8 cellular contexts compared by ENCODE assay signal in the genomic region with DNA sequence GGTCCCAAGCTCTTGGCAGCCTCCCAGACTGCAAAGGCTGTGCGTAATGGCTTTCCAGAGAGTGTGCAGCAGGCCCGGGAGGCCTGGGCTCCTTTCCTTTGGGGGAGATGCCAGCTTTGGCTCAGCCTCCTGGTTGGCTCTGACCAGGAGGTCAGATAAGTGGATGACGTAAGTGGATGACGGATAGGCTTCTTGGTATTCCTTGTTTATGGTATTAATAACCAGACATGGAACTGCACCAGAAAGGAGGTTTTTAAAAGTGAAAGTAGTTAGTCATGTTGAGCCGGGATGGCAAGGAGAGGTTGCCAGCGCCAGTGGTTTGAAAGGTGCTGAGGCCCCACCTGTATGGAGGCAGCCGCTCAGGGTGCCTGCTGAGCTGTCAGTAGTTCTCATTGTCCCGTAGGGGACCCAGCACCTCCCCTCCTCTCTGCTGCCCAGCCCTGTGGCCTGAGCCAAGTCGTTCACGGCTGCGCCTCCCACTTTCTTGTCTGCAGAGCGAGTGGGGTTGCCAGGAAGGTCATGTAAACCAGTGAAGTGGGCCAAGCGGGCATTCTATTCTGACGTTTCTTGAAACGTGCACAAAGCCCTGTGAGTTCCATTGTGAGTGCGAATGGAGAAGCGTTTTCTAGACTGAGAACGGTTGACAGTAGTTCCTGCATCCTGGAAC.
A peak's percentile ranks its signal among the peaks of the same experiment; 100 is the strongest.
DNase-seq lines count a peak whose midpoint lies in the region; ATAC-seq and TF ChIP-seq lines count a peak whose summit lies in the region.

No MANE protein-coding gene starts in this region.

- TF ChIP-seq CTCF in astrocyte of the spinal cord (IDR thresholded peaks at IDR 0.05; ENCODE audit: low read depth, low read length) (no peak), tibial artery (IDR thresholded peaks at IDR 0.05) (no peak), GM10266 (IDR thresholded peaks at IDR 0.05; ENCODE audit: control insufficient read depth, insufficient read depth, low read depth, missing control alignments) (no peak), MM.1S (IDR thresholded peaks at IDR 0.05; ENCODE audit: low read length) (no peak)

- H2AFZ ChIP-seq in MM.1S (ENCODE audit: low read length), result no peak overlapping the region

- H3K9me2 ChIP-seq in MM.1S (replicated peaks; ENCODE audit: insufficient read depth, low read length), result no peaks in the 10 kb centered on the region

- H3K4me3 ChIP-seq in astrocyte of the spinal cord (ENCODE audit: low read depth, low read length) (peak overlapping the region; percentile 37), tibial artery (peak overlapping the region; percentile 43 to 50), MM.1S (ENCODE audit: low read length) (no peak overlapping the region)

- no peaks in the 10 kb centered on the region for H4K20me1 ChIP-seq in MM.1S (ENCODE audit: insufficient read depth, low read length)

- H3K36me3 ChIP-seq in tibial artery (no peaks in the 10 kb centered on the region), MM.1S (replicated peaks; ENCODE audit: insufficient read depth, low read length) (no peaks in the 10 kb centered on the region)

- intact Hi-C loops in tibial artery (cut with DNase I; ENCODE audit: low total_unique reads), result no loop called here

- peaks cover 0 to 11% (median 4%) of the 10 kb centered on the region in 4 donors for H3K4me1 ChIP-seq in tibial artery
- H3K4me1 ChIP-seq in MM.1S (ENCODE audit: low read length), result no peaks in the 10 kb centered on the region

- no peak overlapping the region for H3K4me2 ChIP-seq in MM.1S (ENCODE audit: low read depth, low read length)

- H3K79me2 ChIP-seq in MM.1S (ENCODE audit: low read length), result no peaks in the 10 kb centered on the region

- no peaks in the 10 kb centered on the region for H3K27me3 ChIP-seq in tibial artery
- no peaks in the 10 kb centered on the region for H3K27me3 ChIP-seq in MM.1S (replicated peaks; ENCODE audit: insufficient read depth, low read length)

- no peak for ATAC-seq in GM21528 (IDR thresholded peaks at IDR 0.05; ENCODE audit: low FRiP score, unreplicated experiment)

- in situ Hi-C loops in astrocyte of the spinal cord (cut with HindIII; ENCODE audit: low sequenced_read_pairs), result no loop called here

- no peak overlapping the region for H3K9ac ChIP-seq in MM.1S (ENCODE audit: low read length)

- H3K9me3 ChIP-seq in tibial artery (no peaks in the 10 kb centered on the region), MM.1S (replicated peaks; ENCODE audit: insufficient read depth, low read length) (no peaks in the 10 kb centered on the region)

- H3K27ac ChIP-seq in tibial artery (peak overlapping the region; percentile 52 to 75), MM.1S (ENCODE audit: low read length) (no peak overlapping the region)

- DNase-seq in NCI-H1105 treated with DMSO at 0.1 percent for 48 hours (lab: John Stamatoyannopoulos, UW) (peak; percentile 87), astrocyte of the spinal cord (ENCODE audit: low read depth, low spot score) (peak; percentile 87), kidney glomerular epithelial cell (lab: John Stamatoyannopoulos, UW) (peak; percentile 91), tibial artery (peak; percentile 51 to 93), GM10266 (ENCODE audit: extremely low spot score) (no peak), MM.1S (no peak)
- no peak for DNase-seq in activated CD4-positive, alpha-beta T cell treated with anti-CD3 and anti-CD28 coated beads, Interleukin-2, amount 50 U/mL, for 1 hour

- H3F3A ChIP-seq in MM.1S (ENCODE audit: insufficient read depth, low read length), result no peaks in the 10 kb centered on the region

Comparison
In these comparisons a context has a peak if more than half of its experiments do, and no peak if none do; other contexts are left out.
1. DNase-seq: peak in NCI-H1105 treated with DMSO at 0.1 percent for 48 hours (single experiment), astrocyte of the spinal cord (single experiment), kidney glomerular epithelial cell (single experiment) and tibial artery (2 of 2); none in GM10266 (single experiment), MM.1S (single experiment) and activated CD4-positive, alpha-beta T cell treated with anti-CD3 and anti-CD28 coated beads, Interleukin-2, amount 50 U/mL, for 1 hour (single experiment).